In genomic region chr1:7940745-7941436, GRCh38 we compare ENCODE assay signal across 9 cellular contexts. TPM values are rescaled to one million over a fixed set of nuclear protein-coding genes. Genes with fewer than 3 reads are reported as not detected.
DNase-seq lines count a peak whose midpoint lies in the region; ATAC-seq, FAIRE-seq and TF ChIP-seq lines count a peak whose summit lies in the region.
"Had no signal": no experiment of that assay in that cellular context is flagged by ENCODE, and none has a peak within 500 bp of the region (broad histone marks: within the 10 kb centered on the region; RNA-seq: fewer than 3 reads in every experiment).

TSS of gene TNFRSF9 (minus strand) at chr1:7940839. CDS start at chr1:7939994, 845 bp downstream.

- no peak for TF ChIP-seq POLR2A in H54 (IDR thresholded peaks at IDR 0.05; ENCODE audit: low read depth, low read length)

- H3K36me3 Mint-ChIP-seq in endodermal cell (ENCODE audit: low read depth): no peaks in the 10 kb centered on the region

- no peak for ATAC-seq in GM21515 (IDR thresholded peaks at IDR 0.05; ENCODE audit: unreplicated experiment)
- no peak for ATAC-seq in GM18517 (IDR thresholded peaks at IDR 0.05; ENCODE audit: unreplicated experiment)
- ATAC-seq in HG03457 (IDR thresholded peaks at IDR 0.05; ENCODE audit: unreplicated experiment): no peak

- no peak within 1 kb of the TSS for H3K27ac ChIP-seq in endodermal cell (ENCODE audit: low read depth, low read length)
- H3K27ac ChIP-seq: KMS-11 had no signal

- intact Hi-C loops in head of caudate nucleus (cut with DNase I): no loop called here

- DNase-seq in H54 (ENCODE audit: insufficient read length, low spot score) (no peak), endodermal cell (peak; percentile 54), head of caudate nucleus (no peak)
- DNase-seq in activated CD4-positive, alpha-beta T cell treated with anti-CD3 and anti-CD28 coated beads for 4 hours: peak; percentile 81 to 85
- DNase-seq in stimulated activated CD4-positive, alpha-beta T cell treated with anti-CD3 and anti-CD28 coated beads, Interleukin-4, amount 100 ng/mL, for 1 hour: peak; percentile 84

- no peaks in the 10 kb centered on the region for H3K36me3 ChIP-seq in endodermal cell (ENCODE audit: control insufficient read depth, insufficient read depth, low read length)

- H3K4me3 ChIP-seq in endodermal cell (ENCODE audit: low read length): no peak within 1 kb of the TSS

- H3K9me3 ChIP-seq in endodermal cell (ENCODE audit: control insufficient read depth, low read length): no peaks in the 10 kb centered on the region

- H3K9ac ChIP-seq in endodermal cell (ENCODE audit: extremely low read depth, low read length, poor library complexity, severe bottlenecking): no peak within 1 kb of the TSS
- H3K9ac ChIP-seq: KMS-11 had no signal

- no peaks in the 10 kb centered on the region for H3K9me3 Mint-ChIP-seq in endodermal cell

- H3K27me3 Mint-ChIP-seq in endodermal cell (ENCODE audit: insufficient read depth): peaks cover 58% of the 10 kb centered on the region

- FAIRE-seq in H54 (lab: Jason Lieb, UNC): peak; percentile 69

- peaks cover 9% of the 10 kb centered on the region for H3K4me1 Mint-ChIP-seq in endodermal cell

- H3K27me3 ChIP-seq in endodermal cell (ENCODE audit: control insufficient read depth, insufficient read depth, low read length, poor library complexity, severe bottlenecking): peaks cover 43% of the 10 kb centered on the region

- WGBS in endodermal cell (ENCODE audit: insufficient coverage in 1 of 2, insufficient read length in 1 of 2), 2 experiments: 84 to 88% methylated on average over 11 to 14 of the region's 14 CpGs

- no peak for TF ChIP-seq CTCF in endodermal cell (conservative IDR thresholded peaks at IDR 0.05)

- no peak within 1 kb of the TSS for H3K4me3 Mint-ChIP-seq in endodermal cell

- no peak within 1 kb of the TSS for H3K27ac Mint-ChIP-seq in endodermal cell

- no peaks in the 10 kb centered on the region for H3K4me1 ChIP-seq in endodermal cell (ENCODE audit: control insufficient read depth, insufficient read depth, low read length)

RNA-seq across cellular contexts. Expression of gene TNFRSF9, which starts in this region (rescaled TPM):
- not detected for total RNA-seq in endodermal cell
- polyA plus RNA-seq in endodermal cell (2013, experiment 1 of 2): not detected
- not detected for polyA plus RNA-seq in endodermal cell (2013, experiment 2 of 2)

Comparison
In these comparisons a context has a peak if more than half of its experiments do, and no peak if none do; other contexts are left out.
1. Peak in DNase-seq in endodermal cell; RNA of the gene not detected or under 1 TPM.
2. DNase-seq: peak in activated CD4-positive, alpha-beta T cell treated with anti-CD3 and anti-CD28 coated beads for 4 hours (2 of 2) and stimulated activated CD4-positive, alpha-beta T cell treated with anti-CD3 and anti-CD28 coated beads, Interleukin-4, amount 100 ng/mL, for 1 hour (single experiment); none in H54 (single experiment) and head of caudate nucleus (0 of 42).